1 cellular context compared by ENCODE assay signal in the genomic region with DNA sequence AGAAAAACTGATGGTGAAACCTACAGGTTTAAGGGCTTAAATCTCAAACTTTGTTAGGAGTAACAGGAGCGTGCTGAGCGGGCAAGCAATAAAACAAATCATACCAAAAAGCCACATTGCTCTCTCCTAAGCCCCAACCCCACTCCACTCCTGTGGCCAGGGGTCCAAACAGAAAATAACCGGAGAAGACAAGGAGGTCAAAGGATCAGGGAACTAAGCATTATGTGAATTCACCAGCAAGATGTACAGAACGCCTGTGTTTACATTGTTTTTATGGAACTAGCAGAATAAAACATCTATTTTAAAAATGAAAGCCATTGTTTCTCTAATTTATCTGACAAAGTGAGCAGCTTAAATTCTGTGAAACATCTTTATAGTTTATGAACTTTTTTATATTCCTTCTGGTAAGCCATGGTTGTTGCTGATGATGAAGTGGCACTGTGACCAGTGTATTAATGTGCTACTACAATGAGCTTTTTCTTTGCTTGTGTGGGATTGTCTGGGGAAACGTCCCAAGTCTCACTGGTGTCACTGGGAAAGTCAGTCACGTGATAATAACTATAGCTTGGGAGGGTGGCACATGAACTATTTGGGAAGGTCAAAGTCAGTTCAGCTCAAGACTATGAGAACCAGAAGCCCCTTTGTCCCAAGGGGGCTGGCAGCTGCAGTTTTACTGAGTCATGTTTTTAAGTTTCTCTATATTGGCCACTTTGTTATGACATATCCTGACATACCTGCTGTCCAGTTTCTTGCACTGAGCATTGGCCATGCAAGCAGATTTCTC.
TF ChIP-seq lines count a peak whose summit lies in the region.

No MANE protein-coding gene starts in this region.

TF ChIP-seq in HepG2, 621 proteins besides CTCF, POLR2A, EP300 and RAD21:
- peak; percentile 73; the same call in 1 of the 2 replicates for TF ChIP-seq ZC3H13 (CRISPR knock-in tag; IDR thresholded peaks at IDR 0.05)
- peak; percentile 60; the same call in 1 of the 2 replicates for TF ChIP-seq POLR2G (IDR thresholded peaks at IDR 0.05; ENCODE audit: low read depth, low read length)
- no peak for TF ChIP-seq ZNF451 (CRISPR knock-in tag; IDR thresholded peaks at IDR 0.05)
- peak; percentile 95 for TF ChIP-seq RBM22 (optimal IDR thresholded peaks at IDR 0.05; ENCODE audit: low read length)
- peak; percentile 45; the same call in 1 of the 2 replicates for TF ChIP-seq POLR2AphosphoS5 (IDR thresholded peaks at IDR 0.05; ENCODE audit: low read depth, low read length)
- TF ChIP-seq, protein P1, sequence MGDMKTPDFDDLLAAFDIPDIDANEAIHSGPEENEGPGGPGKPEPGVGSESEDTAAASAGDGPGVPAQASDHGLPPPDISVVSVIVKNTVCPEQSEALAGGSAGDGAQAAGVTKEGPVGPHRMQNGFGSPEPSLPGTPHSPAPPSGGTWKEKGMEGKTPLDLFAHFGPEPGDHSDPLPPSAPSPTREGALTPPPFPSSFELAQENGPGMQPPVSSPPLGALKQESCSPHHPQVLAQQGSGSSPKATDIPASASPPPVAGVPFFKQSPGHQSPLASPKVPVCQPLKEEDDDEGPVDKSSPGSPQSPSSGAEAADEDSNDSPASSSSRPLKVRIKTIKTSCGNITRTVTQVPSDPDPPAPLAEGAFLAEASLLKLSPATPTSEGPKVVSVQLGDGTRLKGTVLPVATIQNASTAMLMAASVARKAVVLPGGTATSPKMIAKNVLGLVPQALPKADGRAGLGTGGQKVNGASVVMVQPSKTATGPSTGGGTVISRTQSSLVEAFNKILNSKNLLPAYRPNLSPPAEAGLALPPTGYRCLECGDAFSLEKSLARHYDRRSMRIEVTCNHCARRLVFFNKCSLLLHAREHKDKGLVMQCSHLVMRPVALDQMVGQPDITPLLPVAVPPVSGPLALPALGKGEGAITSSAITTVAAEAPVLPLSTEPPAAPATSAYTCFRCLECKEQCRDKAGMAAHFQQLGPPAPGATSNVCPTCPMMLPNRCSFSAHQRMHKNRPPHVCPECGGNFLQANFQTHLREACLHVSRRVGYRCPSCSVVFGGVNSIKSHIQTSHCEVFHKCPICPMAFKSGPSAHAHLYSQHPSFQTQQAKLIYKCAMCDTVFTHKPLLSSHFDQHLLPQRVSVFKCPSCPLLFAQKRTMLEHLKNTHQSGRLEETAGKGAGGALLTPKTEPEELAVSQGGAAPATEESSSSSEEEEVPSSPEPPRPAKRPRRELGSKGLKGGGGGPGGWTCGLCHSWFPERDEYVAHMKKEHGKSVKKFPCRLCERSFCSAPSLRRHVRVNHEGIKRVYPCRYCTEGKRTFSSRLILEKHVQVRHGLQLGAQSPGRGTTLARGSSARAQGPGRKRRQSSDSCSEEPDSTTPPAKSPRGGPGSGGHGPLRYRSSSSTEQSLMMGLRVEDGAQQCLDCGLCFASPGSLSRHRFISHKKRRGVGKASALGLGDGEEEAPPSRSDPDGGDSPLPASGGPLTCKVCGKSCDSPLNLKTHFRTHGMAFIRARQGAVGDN (CRISPR knock-in tag; IDR thresholded peaks at IDR 0.05), result no peak
- no peak; the same call in 1 of the 2 replicates for TF ChIP-seq HOXA9 (CRISPR knock-in tag; IDR thresholded peaks at IDR 0.05; ENCODE audit: borderline replicate concordance)
- TF ChIP-seq GTF2F1 (IDR thresholded peaks at IDR 0.05; ENCODE audit: low read length), result no peak
- TF ChIP-seq, protein P2, sequence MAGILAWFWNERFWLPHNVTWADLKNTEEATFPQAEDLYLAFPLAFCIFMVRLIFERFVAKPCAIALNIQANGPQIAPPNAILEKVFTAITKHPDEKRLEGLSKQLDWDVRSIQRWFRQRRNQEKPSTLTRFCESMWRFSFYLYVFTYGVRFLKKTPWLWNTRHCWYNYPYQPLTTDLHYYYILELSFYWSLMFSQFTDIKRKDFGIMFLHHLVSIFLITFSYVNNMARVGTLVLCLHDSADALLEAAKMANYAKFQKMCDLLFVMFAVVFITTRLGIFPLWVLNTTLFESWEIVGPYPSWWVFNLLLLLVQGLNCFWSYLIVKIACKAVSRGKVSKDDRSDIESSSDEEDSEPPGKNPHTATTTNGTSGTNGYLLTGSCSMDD (CRISPR knock-in tag; IDR thresholded peaks at IDR 0.05), result no peak
- no peak for TF ChIP-seq CHCHD3 (CRISPR knock-in tag; IDR thresholded peaks at IDR 0.05)
- TF ChIP-seq AGO2 (optimal IDR thresholded peaks at IDR 0.05; ENCODE audit: low read depth, low read length), result peak; percentile 62
- no peak for TF ChIP-seq NR2C2 (CRISPR knock-in tag; IDR thresholded peaks at IDR 0.05; ENCODE audit: borderline replicate concordance)
TF ChIP-seq in HepG2: peak in this region for 5.
